ENCODE assay signal across 8 cellular contexts in the genomic region with DNA sequence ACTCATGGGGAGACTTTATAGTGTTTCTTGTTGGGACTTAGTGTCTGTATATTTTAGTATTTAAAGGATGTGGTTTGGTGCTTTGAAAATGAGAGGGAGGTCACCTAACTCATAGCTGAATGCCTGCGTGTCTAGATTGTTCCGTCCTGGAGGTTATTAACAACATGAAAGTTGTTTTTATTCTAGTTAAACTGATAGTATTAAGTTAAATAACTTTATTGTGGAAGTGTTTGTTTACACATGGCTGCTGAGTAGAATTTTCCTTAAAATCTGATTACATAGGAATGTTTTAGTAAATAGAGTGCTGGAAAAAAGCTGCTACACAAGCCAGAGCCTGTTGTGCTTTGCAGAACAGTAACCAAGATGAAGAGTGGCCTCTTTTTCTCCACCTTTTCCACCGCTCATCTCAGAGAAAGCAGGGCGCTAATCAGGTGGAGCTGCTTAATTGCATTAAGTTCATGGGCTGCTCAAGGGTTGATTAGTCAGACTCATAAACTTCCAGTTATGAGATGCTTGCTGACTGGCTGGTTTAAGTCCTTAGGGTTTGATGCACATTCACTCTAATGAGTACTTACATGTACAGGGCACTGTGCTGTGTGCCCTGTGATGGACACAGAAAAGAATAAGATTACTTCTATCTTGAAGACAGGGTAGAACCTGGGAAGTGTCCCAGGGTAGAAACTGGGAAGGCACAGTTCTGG.
DNase-seq lines count a peak whose midpoint lies in the region; ATAC-seq and TF ChIP-seq lines count a peak whose summit lies in the region.

No MANE protein-coding gene starts in this region.

- ATAC-seq in GM18867 (IDR thresholded peaks at IDR 0.05; ENCODE audit: unreplicated experiment) (peak; percentile 54), HG02884 (IDR thresholded peaks at IDR 0.05; ENCODE audit: unreplicated experiment) (peak; percentile 51), natural killer cell (peak; percentile 24 to 41 (median 28)), GM18861 (IDR thresholded peaks at IDR 0.05; ENCODE audit: unreplicated experiment) (no peak)

- H3K4me1 Mint-ChIP-seq in activated naive CD8-positive, alpha-beta T cell (ENCODE audit: low read depth) = peaks cover 77% of the 10 kb centered on the region
- peaks cover 75 to 81% of the 10 kb centered on the region in 2 donors for H3K4me1 Mint-ChIP-seq in natural killer cell

- H3K9me3 Mint-ChIP-seq in activated naive CD8-positive, alpha-beta T cell (ENCODE audit: low read depth) = no peaks in the 10 kb centered on the region
- no peaks in the 10 kb centered on the region for H3K9me3 Mint-ChIP-seq in natural killer cell

- no peaks in the 10 kb centered on the region for H3K27me3 Mint-ChIP-seq in activated naive CD8-positive, alpha-beta T cell
- H3K27me3 Mint-ChIP-seq in natural killer cell (ENCODE audit: low read depth in 2 of 2) = no peaks in the 10 kb centered on the region

- intact Hi-C loops in natural killer cell (cut with micrococcal nuclease) = loop anchor here (10.0 kb wide), 1 partner anchor 471 kb away; no protein-coding TSS in a partner anchor

- peak overlapping the region; percentile 76 for H3K4me3 Mint-ChIP-seq in activated naive CD8-positive, alpha-beta T cell
- H3K4me3 Mint-ChIP-seq in natural killer cell = peak overlapping the region; percentile 89

- H3K27ac Mint-ChIP-seq in activated naive CD8-positive, alpha-beta T cell = peak overlapping the region; percentile 79
- peak overlapping the region; percentile 91 to 98 for H3K27ac Mint-ChIP-seq in natural killer cell

- peaks cover 3% of the 10 kb centered on the region for H3K36me3 Mint-ChIP-seq in activated naive CD8-positive, alpha-beta T cell
- H3K36me3 Mint-ChIP-seq in natural killer cell = no peaks in the 10 kb centered on the region

- no peak for TF ChIP-seq CTCF in natural killer cell (IDR thresholded peaks at IDR 0.05)

- DNase-seq in natural killer cell (no peak), NCI-H2171 (lab: John Stamatoyannopoulos, UW) (no peak), NCI-H2107 treated with DMSO at 0.1 percent for 48 hours (lab: John Stamatoyannopoulos, UW; ENCODE audit: unreplicated experiment) (no peak), NCI-H2029 treated with DMSO at 0.1 percent for 48 hours (lab: John Stamatoyannopoulos, UW) (no peak)
